Comparison of ENCODE assay signal across 1 cellular context in the genomic region with DNA sequence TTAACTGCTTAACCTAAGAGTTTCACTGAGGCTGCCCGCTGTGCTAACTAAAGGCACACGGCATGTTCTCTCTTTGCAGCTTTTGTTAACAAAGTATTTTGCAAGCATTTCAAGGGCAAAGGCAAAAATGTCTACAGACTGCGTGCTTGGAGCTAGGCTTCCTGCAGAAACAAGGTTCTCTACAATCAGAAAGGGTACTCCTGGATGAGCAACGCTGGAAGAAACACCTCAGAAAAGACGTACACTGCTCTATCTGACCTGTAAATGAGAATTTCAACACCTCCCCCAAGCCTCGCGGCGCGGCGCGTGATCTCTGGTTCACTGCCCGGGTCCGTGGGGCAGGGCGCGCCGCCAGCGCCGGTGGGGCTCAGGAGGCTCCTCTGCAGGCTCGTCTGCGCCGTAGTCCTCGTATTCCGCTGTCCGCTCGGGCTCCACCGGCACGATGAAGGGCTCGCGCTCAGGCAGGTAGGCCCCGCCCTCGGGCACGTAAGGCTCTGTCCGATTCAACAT.
TF ChIP-seq lines count a peak whose summit lies in the region.

No MANE protein-coding gene starts in this region.

TF ChIP-seq in HepG2, 621 proteins besides CTCF, POLR2A, EP300 and RAD21 (continued from another document):
- TF ChIP-seq, protein P1, sequence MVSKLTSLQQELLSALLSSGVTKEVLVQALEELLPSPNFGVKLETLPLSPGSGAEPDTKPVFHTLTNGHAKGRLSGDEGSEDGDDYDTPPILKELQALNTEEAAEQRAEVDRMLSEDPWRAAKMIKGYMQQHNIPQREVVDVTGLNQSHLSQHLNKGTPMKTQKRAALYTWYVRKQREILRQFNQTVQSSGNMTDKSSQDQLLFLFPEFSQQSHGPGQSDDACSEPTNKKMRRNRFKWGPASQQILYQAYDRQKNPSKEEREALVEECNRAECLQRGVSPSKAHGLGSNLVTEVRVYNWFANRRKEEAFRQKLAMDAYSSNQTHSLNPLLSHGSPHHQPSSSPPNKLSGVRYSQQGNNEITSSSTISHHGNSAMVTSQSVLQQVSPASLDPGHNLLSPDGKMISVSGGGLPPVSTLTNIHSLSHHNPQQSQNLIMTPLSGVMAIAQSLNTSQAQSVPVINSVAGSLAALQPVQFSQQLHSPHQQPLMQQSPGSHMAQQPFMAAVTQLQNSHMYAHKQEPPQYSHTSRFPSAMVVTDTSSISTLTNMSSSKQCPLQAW (CRISPR knock-in tag; IDR thresholded peaks at IDR 0.05): no peak
- TF ChIP-seq, protein P2, sequence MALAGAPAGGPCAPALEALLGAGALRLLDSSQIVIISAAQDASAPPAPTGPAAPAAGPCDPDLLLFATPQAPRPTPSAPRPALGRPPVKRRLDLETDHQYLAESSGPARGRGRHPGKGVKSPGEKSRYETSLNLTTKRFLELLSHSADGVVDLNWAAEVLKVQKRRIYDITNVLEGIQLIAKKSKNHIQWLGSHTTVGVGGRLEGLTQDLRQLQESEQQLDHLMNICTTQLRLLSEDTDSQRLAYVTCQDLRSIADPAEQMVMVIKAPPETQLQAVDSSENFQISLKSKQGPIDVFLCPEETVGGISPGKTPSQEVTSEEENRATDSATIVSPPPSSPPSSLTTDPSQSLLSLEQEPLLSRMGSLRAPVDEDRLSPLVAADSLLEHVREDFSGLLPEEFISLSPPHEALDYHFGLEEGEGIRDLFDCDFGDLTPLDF (CRISPR knock-in tag; IDR thresholded peaks at IDR 0.05): no peak
- TF ChIP-seq, protein P3, sequence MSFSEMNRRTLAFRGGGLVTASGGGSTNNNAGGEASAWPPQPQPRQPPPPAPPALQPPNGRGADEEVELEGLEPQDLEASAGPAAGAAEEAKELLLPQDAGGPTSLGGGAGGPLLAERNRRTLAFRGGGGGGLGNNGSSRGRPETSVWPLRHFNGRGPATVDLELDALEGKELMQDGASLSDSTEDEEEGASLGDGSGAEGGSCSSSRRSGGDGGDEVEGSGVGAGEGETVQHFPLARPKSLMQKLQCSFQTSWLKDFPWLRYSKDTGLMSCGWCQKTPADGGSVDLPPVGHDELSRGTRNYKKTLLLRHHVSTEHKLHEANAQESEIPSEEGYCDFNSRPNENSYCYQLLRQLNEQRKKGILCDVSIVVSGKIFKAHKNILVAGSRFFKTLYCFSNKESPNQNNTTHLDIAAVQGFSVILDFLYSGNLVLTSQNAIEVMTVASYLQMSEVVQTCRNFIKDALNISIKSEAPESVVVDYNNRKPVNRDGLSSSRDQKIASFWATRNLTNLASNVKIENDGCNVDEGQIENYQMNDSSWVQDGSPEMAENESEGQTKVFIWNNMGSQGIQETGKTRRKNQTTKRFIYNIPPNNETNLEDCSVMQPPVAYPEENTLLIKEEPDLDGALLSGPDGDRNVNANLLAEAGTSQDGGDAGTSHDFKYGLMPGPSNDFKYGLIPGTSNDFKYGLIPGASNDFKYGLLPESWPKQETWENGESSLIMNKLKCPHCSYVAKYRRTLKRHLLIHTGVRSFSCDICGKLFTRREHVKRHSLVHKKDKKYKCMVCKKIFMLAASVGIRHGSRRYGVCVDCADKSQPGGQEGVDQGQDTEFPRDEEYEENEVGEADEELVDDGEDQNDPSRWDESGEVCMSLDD (CRISPR knock-in tag; IDR thresholded peaks at IDR 0.05; ENCODE audit: borderline replicate concordance): no peak
- peak; percentile 27; the same call in 1 of the 2 replicates for TF ChIP-seq GABPB1 (CRISPR knock-in tag; IDR thresholded peaks at IDR 0.05)
- TF ChIP-seq MTA1 (CRISPR knock-in tag; IDR thresholded peaks at IDR 0.05; ENCODE audit: borderline replicate concordance): no peak
- 0 out of 2 replicates have a peak, but pooled peaks have one; percentile 18 for TF ChIP-seq ZNF768 (CRISPR knock-in tag; IDR thresholded peaks at IDR 0.05)
- TF ChIP-seq, protein P4, sequence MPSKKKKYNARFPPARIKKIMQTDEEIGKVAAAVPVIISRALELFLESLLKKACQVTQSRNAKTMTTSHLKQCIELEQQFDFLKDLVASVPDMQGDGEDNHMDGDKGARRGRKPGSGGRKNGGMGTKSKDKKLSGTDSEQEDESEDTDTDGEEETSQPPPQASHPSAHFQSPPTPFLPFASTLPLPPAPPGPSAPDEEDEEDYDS (CRISPR knock-in tag; IDR thresholded peaks at IDR 0.05): no peak
TF ChIP-seq in HepG2: peak in this region for 6.
